1 cellular context compared by ENCODE assay signal in genomic region chr2:226185613-226186211, GRCh38.
TF ChIP-seq lines count a peak whose summit lies in the region.

No MANE protein-coding gene starts in this region.

TF ChIP-seq in HCT116, 20 proteins besides CTCF, POLR2A, EP300 and RAD21 (continued from another document):
- no peak for TF ChIP-seq YY1 (IDR thresholded peaks at IDR 0.05; ENCODE audit: extremely low read depth, insufficient replicate concordance, low read depth, low read length)
- TF ChIP-seq ELF1 (IDR thresholded peaks at IDR 0.05; ENCODE audit: borderline replicate concordance, low read depth): no peak
TF ChIP-seq in HCT116: peak in this region for 10.
